8 cellular contexts compared by ENCODE assay signal in the genomic region with DNA sequence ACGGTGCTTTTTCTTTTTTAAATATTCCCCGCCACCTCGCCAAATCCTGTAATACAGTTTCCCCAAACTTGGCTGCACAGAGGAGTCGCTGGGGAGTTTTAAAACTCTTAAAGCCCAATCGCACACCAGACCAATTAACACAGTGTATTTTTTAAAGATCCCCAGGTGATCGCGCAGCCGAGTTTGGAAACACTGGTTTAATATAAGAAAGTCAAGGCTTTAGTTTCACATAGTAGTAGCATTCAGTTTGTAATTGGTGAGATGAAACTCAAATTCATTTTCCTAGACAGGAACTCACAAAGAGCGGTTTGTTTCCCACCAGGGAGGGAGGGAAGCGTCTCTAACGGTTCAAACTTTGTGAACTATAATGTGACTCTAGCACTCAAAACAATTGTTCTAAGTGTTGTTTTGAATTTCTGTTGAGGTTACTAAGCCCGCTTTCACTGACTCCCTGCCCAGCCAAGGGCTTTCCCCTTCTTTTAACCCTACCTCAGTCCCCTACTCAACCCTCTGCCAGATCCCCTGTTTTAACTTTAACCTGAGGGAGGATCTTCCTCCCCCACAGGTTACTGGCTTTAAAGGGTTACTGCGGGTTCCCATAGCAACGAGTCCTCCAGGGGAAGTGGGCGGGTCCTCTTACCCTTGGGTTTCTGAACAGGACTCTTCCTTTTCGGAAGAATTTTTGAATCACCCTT. TPM values are rescaled to one million over a fixed set of nuclear protein-coding genes. Genes with fewer than 3 reads are reported as not detected.
A peak's percentile ranks its signal among the peaks of the same experiment; 100 is the strongest.
DNase-seq lines count a peak whose midpoint lies in the region; ATAC-seq and TF ChIP-seq lines count a peak whose summit lies in the region.

No MANE protein-coding gene starts in this region.

- 0% methylated on average over 16 of the region's 16 CpGs for WGBS in mammary epithelial cell (ENCODE audit: low coverage, missing lambda C conversion rate)

- H3K9me3 ChIP-seq in Caco-2 (no peaks in the 10 kb centered on the region), MM.1S (replicated peaks; ENCODE audit: insufficient read depth, low read length) (no peaks in the 10 kb centered on the region), mammary epithelial cell (replicated peaks; ENCODE audit: insufficient read depth, low read length) (no peaks in the 10 kb centered on the region), skeletal muscle tissue (ENCODE audit: control insufficient read depth in 3 of 3, low read length in 3 of 3) (no peaks in the 10 kb centered on the region)

- peak overlapping the region; percentile 72 for H3K27ac Mint-ChIP-seq in Caco-2 (ENCODE audit: unreplicated experiment)
- peak overlapping the region in 5 of 6 donors; percentile 29 to 48 (median 36) for H3K27ac Mint-ChIP-seq in immature natural killer cell

- dilution Hi-C loops in mammary epithelial cell (cut with HindIII; ENCODE audit: low sequenced_read_pairs), result no loop called here

- H3K27me3 ChIP-seq in Caco-2 (replicated peaks; ENCODE audit: control insufficient read depth, insufficient read depth, low read length) (no peaks in the 10 kb centered on the region), MM.1S (replicated peaks; ENCODE audit: insufficient read depth, low read length) (no peaks in the 10 kb centered on the region), mammary epithelial cell (ENCODE audit: insufficient read depth, low read length) (no peaks in the 10 kb centered on the region), skeletal muscle tissue (ENCODE audit: control insufficient read depth in 3 of 3, insufficient read depth in 3 of 3, low read length in 3 of 3) (no peaks in the 10 kb centered on the region)

- H3F3A ChIP-seq in MM.1S (ENCODE audit: insufficient read depth, low read length), result 0 out of 2 replicates have a peak, but pooled peaks cover 9% of the 10 kb centered on the region

- H3K27me3 Mint-ChIP-seq in Caco-2 (ENCODE audit: insufficient read depth, unreplicated experiment) (no peaks in the 10 kb centered on the region), immature natural killer cell (ENCODE audit: low read depth in 3 of 3) (peaks cover 0 to 2% (median 2%) of the 10 kb centered on the region in 3 donors)

- peak; percentile 55 for ATAC-seq in GM21619 (IDR thresholded peaks at IDR 0.05; ENCODE audit: unreplicated experiment)

- peak; percentile 83 to 84 for DNase-seq in Caco-2
- DNase-seq in MM.1S, result peak; percentile 84
- DNase-seq in SK-MEL-5 (ENCODE audit: low read depth, low spot score), result peak; percentile 95
- peak; percentile 83 for DNase-seq in mammary epithelial cell
- DNase-seq in immature natural killer cell, result peak; percentile 14 to 28 (median 22)
- no peak for DNase-seq in posterior vena cava (ENCODE audit: low spot score)

- in situ Hi-C loops in SK-MEL-5 (cut with HindIII; ENCODE audit: low pct_unique_long_range_greater_than_20kb, low sequenced_read_pairs) (no loop called here), mammary epithelial cell (cut with MboI; ENCODE audit: low sequenced_read_pairs in 2 of 2) (no loop called here)

- H3K4me2 ChIP-seq in MM.1S (ENCODE audit: low read depth, low read length), result peak overlapping the region; percentile 78
- H3K4me2 ChIP-seq in mammary epithelial cell (ENCODE audit: insufficient read depth, low read depth, low read length), result peak overlapping the region; percentile 91

- intact Hi-C loops in Caco-2 (cut with micrococcal nuclease; ENCODE audit: unreplicated experiment), result loop anchor here (1.0 to 10.0 kb wide), 3 partner anchors 70 to 1003 kb away; no protein-coding TSS in a partner anchor
- intact Hi-C loops in mammary epithelial cell (cut with micrococcal nuclease), result loop anchor here (1.0 to 10.0 kb wide), 5 partner anchors 21 to 313 kb away; no protein-coding TSS in a partner anchor
- intact Hi-C loops in posterior vena cava (cut with DNase I), result no loop called here

- H3K79me2 ChIP-seq in MM.1S (ENCODE audit: low read length) (peaks cover 43% of the 10 kb centered on the region), mammary epithelial cell (ENCODE audit: insufficient read depth, low read length) (peaks cover 63% of the 10 kb centered on the region)

- H3K9me3 Mint-ChIP-seq in Caco-2 (ENCODE audit: unreplicated experiment) (no peaks in the 10 kb centered on the region), immature natural killer cell (peaks cover 0 to 2% (median 0%) of the 10 kb centered on the region in 6 donors)

- H3K4me1 Mint-ChIP-seq in Caco-2 (ENCODE audit: low read depth, unreplicated experiment), result peaks cover 20% of the 10 kb centered on the region
- peaks cover 22 to 30% of the 10 kb centered on the region in 2 donors for H3K4me1 Mint-ChIP-seq in immature natural killer cell

- POLR2A ChIA-PET in Caco-2 (lab: Charles Lee), result no interaction called here

- H2AFZ ChIP-seq in MM.1S (ENCODE audit: low read length) (peak overlapping the region; percentile 39), mammary epithelial cell (ENCODE audit: low read depth, low read length) (peak overlapping the region; percentile 98)

- H3K4me3 ChIP-seq in Caco-2 (ENCODE audit: low read depth, low read length) (peak overlapping the region; percentile 85), MM.1S (ENCODE audit: low read length) (peak overlapping the region; percentile 61), mammary epithelial cell (replicated peaks in 1 of 3; ENCODE audit: insufficient read depth in 1 of 3, low read depth in 2 of 3, low read length in 3 of 3) (peak overlapping the region; percentile 68 to 96 (median 75)), skeletal muscle tissue (ENCODE audit: low read length in 3 of 3) (peak overlapping the region; percentile 71 to 90 (median 74))

- CTCF ChIA-PET in Caco-2 (lab: Charles Lee) (no interaction called here), mammary epithelial cell (lab: Charles Lee; ENCODE audit: low non-redundant PET) (interaction anchor here (0.8 kb wide), 1 partner anchor 26 kb away, joined by 4 read pairs; no protein-coding TSS in a partner anchor)

- peaks cover 6% of the 10 kb centered on the region for H3K36me3 Mint-ChIP-seq in Caco-2 (ENCODE audit: insufficient read depth, unreplicated experiment)
- no peaks in the 10 kb centered on the region for H3K36me3 Mint-ChIP-seq in immature natural killer cell

- peak overlapping the region; percentile 62 for H3K27ac ChIP-seq in MM.1S (ENCODE audit: low read length)
- H3K27ac ChIP-seq in mammary epithelial cell (ENCODE audit: insufficient read depth, low read depth, low read length), result peak overlapping the region; percentile 82
- H3K27ac ChIP-seq in skeletal muscle tissue (ENCODE audit: low read depth, low read length), result peak overlapping the region; percentile 83

- no peaks in the 10 kb centered on the region for H4K20me1 ChIP-seq in MM.1S (ENCODE audit: insufficient read depth, low read length)
- H4K20me1 ChIP-seq in mammary epithelial cell (ENCODE audit: insufficient read depth, low read length), result no peaks in the 10 kb centered on the region

- H3K36me3 ChIP-seq in Caco-2 (ENCODE audit: control insufficient read depth, insufficient read depth, low read length), result no peaks in the 10 kb centered on the region
- no peaks in the 10 kb centered on the region for H3K36me3 ChIP-seq in MM.1S (replicated peaks; ENCODE audit: insufficient read depth, low read length)
- no peaks in the 10 kb centered on the region for H3K36me3 ChIP-seq in mammary epithelial cell (ENCODE audit: insufficient read depth, low read length)
- no peaks in the 10 kb centered on the region for H3K36me3 ChIP-seq in skeletal muscle tissue (ENCODE audit: control insufficient read depth in 3 of 3, insufficient read depth in 3 of 3, low read length in 3 of 3)

- H3K4me1 ChIP-seq in Caco-2, result peaks cover 10% of the 10 kb centered on the region; the same call in 1 of the 2 replicates
- H3K4me1 ChIP-seq in MM.1S (ENCODE audit: low read length), result no peaks in the 10 kb centered on the region; the same call in 1 of the 2 replicates
- H3K4me1 ChIP-seq in mammary epithelial cell (ENCODE audit: insufficient read depth, low read length), result peaks cover 19% of the 10 kb centered on the region
- H3K4me1 ChIP-seq in skeletal muscle tissue (ENCODE audit: control insufficient read depth in 3 of 3, insufficient read depth in 3 of 3, low read length in 3 of 3), result peaks cover 19 to 30% (median 23%) of the 10 kb centered on the region in 3 donors

- peak overlapping the region; percentile 75 for H3K4me3 Mint-ChIP-seq in Caco-2 (ENCODE audit: unreplicated experiment)
- H3K4me3 Mint-ChIP-seq in immature natural killer cell, result peak overlapping the region; percentile 79 to 88 (median 85)

- H3K9me2 ChIP-seq in MM.1S (replicated peaks; ENCODE audit: insufficient read depth, low read length), result no peaks in the 10 kb centered on the region

- TF ChIP-seq CTCF in Caco-2 (IDR thresholded peaks at IDR 0.05; ENCODE audit: insufficient read depth in 1 of 2, low read depth in 1 of 2, low read length in 1 of 2, severe bottlenecking in 1 of 2, unreplicated experiment in 1 of 2) (no peak), MM.1S (IDR thresholded peaks at IDR 0.05; ENCODE audit: low read length) (no peak), mammary epithelial cell (conservative IDR thresholded peaks at IDR 0.05 in 1 of 2, IDR thresholded peaks at IDR 0.05 in 1 of 2; ENCODE audit: extremely low read depth in 1 of 2, insufficient read depth in 1 of 2, low read depth in 1 of 2, low read length in 2 of 2) (no peak)

- peak overlapping the region; percentile 68; the same call in 1 of the 2 replicates for H3K9ac ChIP-seq in MM.1S (ENCODE audit: low read length)
- peak overlapping the region; percentile 94 for H3K9ac ChIP-seq in mammary epithelial cell (ENCODE audit: insufficient read depth, low read length)
- H3K9ac ChIP-seq in skeletal muscle tissue (ENCODE audit: low read depth in 1 of 3, low read length in 3 of 3), result peak overlapping the region; percentile 79 to 80 (median 79)

- BruUV-seq in Caco-2 (replicated peaks; lab: Mats Ljungman, UMichigan) (TSS peak; percentile 41), mammary epithelial cell (replicated peaks; lab: Mats Ljungman, UMichigan) (no TSS peak)

RNA-seq across cellular contexts. Expression of gene BTBD3, which starts 25.7 kb away (rescaled TPM):
- total RNA-seq in Caco-2 (2022) (39.0 and 44.1 TPM in 2 replicates), mammary epithelial cell (10 to 100 TPM; 32.2 to 41.0 TPM), skeletal muscle tissue (52.2 TPM), posterior vena cava (10 to 100 TPM; 18.4 to 24.8 TPM)
- 78.9 TPM in 2 replicates for total RNA-seq in SK-MEL-5 (2014; rRNA removed; shearing (Covaris generic))
- polyA plus RNA-seq in SK-MEL-5 (2015; cell fraction: cytosol; rRNA removed), result 68.0 and 92.7 TPM in 2 replicates
- 99.7 and 109 TPM in 2 replicates for polyA plus RNA-seq in SK-MEL-5 (2015; cell fraction: nucleus; rRNA removed)
- polyA plus RNA-seq in mammary epithelial cell (19.0 TPM), immature natural killer cell (1 to 10 TPM in 2 of 3 donors, under 1 TPM in 1; 0.78 to 1.9 (median 1.8) TPM)
- polyA minus RNA-seq in mammary epithelial cell, result 30.8 TPM

Comparison
In these comparisons a context has a peak if more than half of its experiments do, and no peak if none do; other contexts are left out.
1. intact Hi-C loops: an anchor here in Caco-2 (1.0 to 10.0 kb wide) and mammary epithelial cell (1.0 to 10.0 kb wide); none called in posterior vena cava.